Comparison of ENCODE assay signal across 1 cellular context in genomic region chr17:42179911-42180410, GRCh38.
A peak's percentile ranks its signal among the peaks of the same experiment; 100 is the strongest.
TF ChIP-seq lines count a peak whose summit lies in the region.

No MANE protein-coding gene starts in this region.

TF ChIP-seq in HepG2, 621 proteins besides CTCF, POLR2A, EP300 and RAD21 (continued from another document and continues in another):
- 0 out of 2 replicates have a peak, but pooled peaks have one; percentile 40 for TF ChIP-seq ZNF784 (CRISPR knock-in tag; IDR thresholded peaks at IDR 0.05; ENCODE audit: borderline replicate concordance)
- TF ChIP-seq GLI4 (CRISPR knock-in tag; IDR thresholded peaks at IDR 0.05; ENCODE audit: borderline replicate concordance) = peak; percentile 81; the same call in 1 of the 2 replicates
- TF ChIP-seq KAT8 (CRISPR knock-in tag; IDR thresholded peaks at IDR 0.05) = peak; percentile 77
- TF ChIP-seq, protein P1, sequence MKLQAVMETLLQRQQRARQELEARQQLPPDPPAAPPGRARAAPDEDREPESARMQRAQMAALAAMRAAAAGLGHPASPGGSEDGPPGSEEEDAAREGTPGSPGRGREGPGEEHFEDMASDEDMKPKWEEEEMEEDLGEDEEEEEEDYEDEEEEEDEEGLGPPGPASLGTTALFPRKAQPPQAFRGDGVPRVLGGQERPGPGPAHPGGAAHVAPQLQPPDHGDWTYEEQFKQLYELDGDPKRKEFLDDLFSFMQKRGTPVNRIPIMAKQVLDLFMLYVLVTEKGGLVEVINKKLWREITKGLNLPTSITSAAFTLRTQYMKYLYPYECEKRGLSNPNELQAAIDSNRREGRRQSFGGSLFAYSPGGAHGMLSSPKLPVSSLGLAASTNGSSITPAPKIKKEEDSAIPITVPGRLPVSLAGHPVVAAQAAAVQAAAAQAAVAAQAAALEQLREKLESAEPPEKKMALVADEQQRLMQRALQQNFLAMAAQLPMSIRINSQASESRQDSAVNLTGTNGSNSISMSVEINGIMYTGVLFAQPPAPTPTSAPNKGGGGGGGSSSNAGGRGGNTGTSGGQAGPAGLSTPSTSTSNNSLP (IDR thresholded peaks at IDR 0.05; ENCODE audit: low read depth, low read length) = no peak
- TF ChIP-seq XRCC5 (optimal IDR thresholded peaks at IDR 0.05; ENCODE audit: low read length) = peak; percentile 38
- peak; percentile 87 for TF ChIP-seq ZNF564 (CRISPR knock-in tag; IDR thresholded peaks at IDR 0.05)
- TF ChIP-seq ADNP (CRISPR knock-in tag; IDR thresholded peaks at IDR 0.05) = no peak
- TF ChIP-seq ZFP37 (CRISPR knock-in tag; IDR thresholded peaks at IDR 0.05; ENCODE audit: borderline replicate concordance) = peak; percentile 99
- no peak; the same call in 1 of the 2 replicates for TF ChIP-seq ZNF660 (CRISPR knock-in tag; IDR thresholded peaks at IDR 0.05; ENCODE audit: borderline replicate concordance, low read depth)
- peak; percentile 96 for TF ChIP-seq ZNF331 (CRISPR knock-in tag; IDR thresholded peaks at IDR 0.05)
- peak; percentile 91; the same call in 1 of the 2 replicates for TF ChIP-seq ZBTB20 (CRISPR knock-in tag; IDR thresholded peaks at IDR 0.05; ENCODE audit: borderline replicate concordance, low read depth)
- no peak for TF ChIP-seq ZFP1 (CRISPR knock-in tag; IDR thresholded peaks at IDR 0.05)
- TF ChIP-seq TERF1 (CRISPR knock-in tag; IDR thresholded peaks at IDR 0.05) = no peak
- TF ChIP-seq SIX4 (CRISPR knock-in tag; IDR thresholded peaks at IDR 0.05) = peak; percentile 88; the same call in 1 of the 2 replicates
- no peak for TF ChIP-seq JUN (CRISPR knock-in tag; IDR thresholded peaks at IDR 0.05)
- TF ChIP-seq SMYD3 (CRISPR knock-in tag; IDR thresholded peaks at IDR 0.05) = 0 out of 2 replicates have a peak, but pooled peaks have one; percentile 53
- TF ChIP-seq ZNF777 (CRISPR knock-in tag; IDR thresholded peaks at IDR 0.05) = peak; percentile 80
- TF ChIP-seq ZNF619 (CRISPR knock-in tag; IDR thresholded peaks at IDR 0.05) = no peak
- TF ChIP-seq, protein P2, sequence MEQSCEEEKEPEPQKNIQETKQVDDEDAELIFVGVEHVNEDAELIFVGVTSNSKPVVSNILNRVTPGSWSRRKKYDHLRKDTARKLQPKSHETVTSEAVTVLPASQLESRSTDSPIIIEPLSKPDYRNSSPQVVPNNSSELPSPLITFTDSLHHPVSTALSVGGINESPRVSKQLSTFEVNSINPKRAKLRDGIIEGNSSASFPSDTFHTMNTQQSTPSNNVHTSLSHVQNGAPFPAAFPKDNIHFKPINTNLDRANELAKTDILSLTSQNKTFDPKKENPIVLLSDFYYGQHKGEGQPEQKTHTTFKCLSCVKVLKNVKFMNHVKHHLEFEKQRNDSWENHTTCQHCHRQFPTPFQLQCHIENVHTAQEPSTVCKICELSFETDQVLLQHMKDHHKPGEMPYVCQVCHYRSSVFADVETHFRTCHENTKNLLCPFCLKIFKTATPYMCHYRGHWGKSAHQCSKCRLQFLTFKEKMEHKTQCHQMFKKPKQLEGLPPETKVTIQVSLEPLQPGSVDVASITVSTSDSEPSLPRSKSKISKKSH (CRISPR knock-in tag; IDR thresholded peaks at IDR 0.05; ENCODE audit: borderline replicate concordance) = no peak; the same call in 1 of the 2 replicates
- peak; percentile 71; the same call in 1 of the 2 replicates for TF ChIP-seq ZNF772 (CRISPR knock-in tag; IDR thresholded peaks at IDR 0.05)
- no peak; the same call in 1 of the 2 replicates for TF ChIP-seq NFATC3 (CRISPR knock-in tag; IDR thresholded peaks at IDR 0.05)
- TF ChIP-seq THAP11 (CRISPR knock-in tag; IDR thresholded peaks at IDR 0.05) = peak; percentile 73; the same call in 1 of the 2 replicates
- no peak for TF ChIP-seq CHD4 (IDR thresholded peaks at IDR 0.05; ENCODE audit: borderline replicate concordance, low read length)
- peak; percentile 67; the same call in 1 of the 2 replicates for TF ChIP-seq ZNF761 (CRISPR knock-in tag; conservative IDR thresholded peaks at IDR 0.05)
- TF ChIP-seq ZNF431 (CRISPR knock-in tag; IDR thresholded peaks at IDR 0.05; ENCODE audit: borderline replicate concordance, low read depth) = no peak
- peak; percentile 84; the same call in 1 of the 2 replicates for TF ChIP-seq SRY (CRISPR knock-in tag; IDR thresholded peaks at IDR 0.05)
- TF ChIP-seq TIGD3 (CRISPR knock-in tag; IDR thresholded peaks at IDR 0.05; ENCODE audit: borderline replicate concordance) = peak; percentile 90; the same call in 1 of the 2 replicates
- TF ChIP-seq ZNF10 (CRISPR knock-in tag; IDR thresholded peaks at IDR 0.05; ENCODE audit: borderline replicate concordance, low read depth) = no peak
- 0 out of 2 replicates have a peak, but pooled peaks have one; percentile 63 for TF ChIP-seq ZNF674 (CRISPR knock-in tag; IDR thresholded peaks at IDR 0.05; ENCODE audit: low read depth)
- TF ChIP-seq FOXP1 (IDR thresholded peaks at IDR 0.05) = no peak
- TF ChIP-seq FOXP1 (CRISPR knock-in tag; IDR thresholded peaks at IDR 0.05) = no peak
- no peak for TF ChIP-seq USF2 (IDR thresholded peaks at IDR 0.05; ENCODE audit: low read depth, low read length)
- no peak for TF ChIP-seq USF2 (CRISPR knock-in tag; IDR thresholded peaks at IDR 0.05; ENCODE audit: borderline replicate concordance)
- TF ChIP-seq, protein P3, sequence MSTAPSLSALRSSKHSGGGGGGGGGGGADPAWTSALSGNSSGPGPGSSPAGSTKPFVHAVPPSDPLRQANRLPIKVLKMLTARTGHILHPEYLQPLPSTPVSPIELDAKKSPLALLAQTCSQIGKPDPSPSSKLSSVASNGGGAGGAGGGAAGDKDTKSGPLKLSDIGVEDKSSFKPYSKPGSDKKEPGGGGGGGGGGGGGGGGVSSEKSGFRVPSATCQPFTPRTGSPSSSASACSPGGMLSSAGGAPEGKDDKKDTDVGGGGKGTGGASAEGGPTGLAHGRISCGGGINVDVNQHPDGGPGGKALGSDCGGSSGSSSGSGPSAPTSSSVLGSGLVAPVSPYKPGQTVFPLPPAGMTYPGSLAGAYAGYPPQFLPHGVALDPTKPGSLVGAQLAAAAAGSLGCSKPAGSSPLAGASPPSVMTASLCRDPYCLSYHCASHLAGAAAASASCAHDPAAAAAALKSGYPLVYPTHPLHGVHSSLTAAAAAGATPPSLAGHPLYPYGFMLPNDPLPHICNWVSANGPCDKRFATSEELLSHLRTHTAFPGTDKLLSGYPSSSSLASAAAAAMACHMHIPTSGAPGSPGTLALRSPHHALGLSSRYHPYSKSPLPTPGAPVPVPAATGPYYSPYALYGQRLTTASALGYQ (CRISPR knock-in tag; IDR thresholded peaks at IDR 0.05) = peak; percentile 62; the same call in 1 of the 2 replicates
- TF ChIP-seq ZKSCAN5 (CRISPR knock-in tag; IDR thresholded peaks at IDR 0.05) = peak; percentile 72
- TF ChIP-seq LBX2 (CRISPR knock-in tag; IDR thresholded peaks at IDR 0.05; ENCODE audit: borderline replicate concordance) = peak; percentile 86; the same call in 1 of the 2 replicates
- TF ChIP-seq SKIL (CRISPR knock-in tag; IDR thresholded peaks at IDR 0.05; ENCODE audit: borderline replicate concordance) = no peak; the same call in 1 of the 2 replicates
- peak; percentile 97 for TF ChIP-seq ZNF773 (CRISPR knock-in tag; IDR thresholded peaks at IDR 0.05; ENCODE audit: borderline replicate concordance)
- TF ChIP-seq ZNF639 (CRISPR knock-in tag; conservative IDR thresholded peaks at IDR 0.05) = 0 out of 2 replicates have a peak, but pooled peaks have one; percentile 75
- TF ChIP-seq, protein P4, sequence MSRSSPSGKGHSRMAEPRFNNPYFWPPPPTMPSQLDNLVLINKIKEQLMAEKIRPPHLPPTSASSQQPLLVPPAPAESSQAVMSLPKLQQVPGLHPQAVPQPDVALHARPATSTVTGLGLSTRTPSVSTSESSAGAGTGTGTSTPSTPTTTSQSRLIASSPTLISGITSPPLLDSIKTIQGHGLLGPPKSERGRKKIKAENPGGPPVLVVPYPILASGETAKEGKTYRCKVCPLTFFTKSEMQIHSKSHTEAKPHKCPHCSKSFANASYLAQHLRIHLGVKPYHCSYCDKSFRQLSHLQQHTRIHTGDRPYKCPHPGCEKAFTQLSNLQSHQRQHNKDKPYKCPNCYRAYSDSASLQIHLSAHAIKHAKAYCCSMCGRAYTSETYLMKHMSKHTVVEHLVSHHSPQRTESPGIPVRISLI (CRISPR knock-in tag; IDR thresholded peaks at IDR 0.05; ENCODE audit: borderline replicate concordance) = peak; percentile 46; the same call in 1 of the 2 replicates
- peak; percentile 68; the same call in 1 of the 2 replicates for TF ChIP-seq JDP2 (CRISPR knock-in tag; IDR thresholded peaks at IDR 0.05; ENCODE audit: borderline replicate concordance)
